In the genomic region with DNA sequence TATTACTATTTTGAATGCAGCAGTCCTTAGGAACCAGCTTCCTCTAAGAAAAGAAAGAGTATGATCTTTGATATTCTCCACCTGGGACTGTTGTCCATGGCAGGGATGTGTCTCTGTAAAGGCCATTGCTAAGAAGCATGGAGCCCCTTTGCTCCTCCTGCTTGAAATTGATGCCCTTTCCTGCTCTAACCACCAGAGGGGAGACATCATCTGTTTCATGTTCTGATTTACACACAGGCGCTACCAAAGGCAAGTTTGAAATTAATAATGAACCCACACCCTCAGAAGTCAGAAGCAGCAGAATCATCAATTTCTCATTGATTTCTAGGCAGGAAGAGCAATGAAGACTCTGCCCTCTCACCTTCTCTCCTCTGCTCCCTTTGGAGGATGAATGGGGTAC, we compare ENCODE assay signal across 10 cellular contexts.
DNase-seq lines count a peak whose midpoint lies in the region; TF ChIP-seq lines count a peak whose summit lies in the region.
"Had no signal": no experiment of that assay in that cellular context is flagged by ENCODE, and none has a peak within 500 bp of the region (broad histone marks: within the 10 kb centered on the region; RNA-seq: fewer than 3 reads in every experiment).

No MANE protein-coding gene starts in this region.

- H3K23ac ChIP-seq in mesenchymal stem cell (ENCODE audit: low read length in 2 of 2): no peak overlapping the region

- H3K9ac ChIP-seq in mesenchymal stem cell (ENCODE audit: low read length): no peak overlapping the region

- H4K91ac ChIP-seq in mesenchymal stem cell (ENCODE audit: low read length): no peak overlapping the region

- H3K4ac ChIP-seq in mesenchymal stem cell (ENCODE audit: low read depth in 1 of 2, low read length in 2 of 2): no peak overlapping the region

- no peak overlapping the region for H2AK5ac ChIP-seq in mesenchymal stem cell (ENCODE audit: low read length, severe bottlenecking)

- H3K4me3 ChIP-seq in GM06990 (replicated peaks; ENCODE audit: low read depth, low read length) (no peak overlapping the region), mesenchymal stem cell (ENCODE audit: insufficient read depth in 1 of 2, low read depth in 1 of 2, low read length in 2 of 2) (no peak overlapping the region), dorsolateral prefrontal cortex (no peak overlapping the region)

- H3K36me3 Mint-ChIP-seq in brain (no peaks in the 10 kb centered on the region), nephron progenitor cell (ENCODE audit: low read depth) (no peaks in the 10 kb centered on the region)

- no peak overlapping the region for H2BK5ac ChIP-seq in mesenchymal stem cell (ENCODE audit: low read depth, low read length, poor library complexity, severe bottlenecking)

- H3K4me1 ChIP-seq in mesenchymal stem cell (ENCODE audit: control insufficient read depth, insufficient read depth, low read depth, low read length): no peaks in the 10 kb centered on the region

- no peak overlapping the region for H2BK120ac ChIP-seq in mesenchymal stem cell (ENCODE audit: low read depth, low read length)

- peaks cover 20% of the 10 kb centered on the region for H3K4me1 Mint-ChIP-seq in brain
- H3K4me1 Mint-ChIP-seq in nephron progenitor cell: peaks cover 31% of the 10 kb centered on the region
- H3K4me1 Mint-ChIP-seq: central memory CD8-positive, alpha-beta T cell had no signal

- no peak overlapping the region for H3K27ac ChIP-seq in mesenchymal stem cell (ENCODE audit: low read length, poor library complexity, severe bottlenecking)
- no peak overlapping the region for H3K27ac ChIP-seq in dorsolateral prefrontal cortex

- no peak overlapping the region for H3K14ac ChIP-seq in mesenchymal stem cell (ENCODE audit: low read length in 2 of 2)

- H3K9me3 Mint-ChIP-seq in brain: peaks cover 0 to 13% (median 7%) of the 10 kb centered on the region in 5 experiments
- peaks cover 15% of the 10 kb centered on the region for H3K9me3 Mint-ChIP-seq in nephron progenitor cell

- H3K18ac ChIP-seq in mesenchymal stem cell (ENCODE audit: low read depth in 1 of 2, low read length in 2 of 2): no peak overlapping the region

- no peaks in the 10 kb centered on the region for H3K79me1 ChIP-seq in mesenchymal stem cell (replicated peaks; ENCODE audit: low read length, poor library complexity, severe bottlenecking)

- peaks cover 6% of the 10 kb centered on the region for H3K9me3 ChIP-seq in mesenchymal stem cell (ENCODE audit: control insufficient read depth, low read length)

- WGBS in mesenchymal stem cell: 95% methylated on average over 1 of the region's 1 CpG

- H3K4me2 ChIP-seq in mesenchymal stem cell (ENCODE audit: low read length, poor library complexity, severe bottlenecking): no peak overlapping the region

- no peak overlapping the region for H2BK12ac ChIP-seq in mesenchymal stem cell (ENCODE audit: low read length in 2 of 2)

- H3K27ac Mint-ChIP-seq in brain: no peak overlapping the region
- H3K27ac Mint-ChIP-seq in nephron progenitor cell: no peak overlapping the region

- H2AFZ ChIP-seq in mesenchymal stem cell (ENCODE audit: low read depth, low read length): no peak overlapping the region

- H2BK15ac ChIP-seq in mesenchymal stem cell (ENCODE audit: low read depth, poor library complexity, severe bottlenecking): no peak overlapping the region

- H3K27me3 Mint-ChIP-seq in brain (peaks cover 7% of the 10 kb centered on the region), nephron progenitor cell (ENCODE audit: low read depth, poor library complexity) (peaks cover 6% of the 10 kb centered on the region)
- H3K27me3 Mint-ChIP-seq: central memory CD8-positive, alpha-beta T cell had no signal

- TF ChIP-seq CTCF in GM06990 (IDR thresholded peaks at IDR 0.05; ENCODE audit: insufficient read depth, low read length, poor library complexity, severe bottlenecking) (peak; percentile 60), LNCAP (IDR thresholded peaks at IDR 0.05) (peak; percentile 46), brain (conservative IDR thresholded peaks at IDR 0.05) (peak; percentile 36 to 54), dorsolateral prefrontal cortex (IDR thresholded peaks at IDR 0.05 in 54 of 56, conservative IDR thresholded peaks at IDR 0.05 in 2 of 56; ENCODE audit: low read depth in 1 of 56, partially characterized antibody in 56 of 56) (peak in 3 of 56 donors; percentile 10 to 36 (median 10)), nephron progenitor cell (IDR thresholded peaks at IDR 0.05) (no peak)

- H4K8ac ChIP-seq in mesenchymal stem cell (ENCODE audit: low read length): no peak overlapping the region

- DNase-seq in GM06990 (ENCODE audit: extremely low read depth, insufficient read length): no peak
- peak; percentile 6 for DNase-seq in mesenchymal stem cell
- DNase-seq in activated T-cell treated with anti-CD3 and anti-CD28 coated beads, Interleukin-2, amount 50 U/mL, for 48 hours: no peak
- no peak for DNase-seq in dorsolateral prefrontal cortex
- DNase-seq in stimulated activated CD4-positive, alpha-beta T cell treated with anti-CD3 and anti-CD28 coated beads, Interleukin-1b, Interleukin-23, amount 100 ng/mL, for 48 hours: no peak
- DNase-seq in nephron progenitor cell: no peak
- DNase-seq: stimulated activated naive CD8-positive, alpha-beta T cell treated with anti-CD3 and anti-CD28 coated beads, Interleukin-15, Interleukin-2, amounts not matched to agents 100 U/mL and 50 U/mL, for 24 hours had no signal

- no peak overlapping the region for H3K4me3 Mint-ChIP-seq in brain
- H3K4me3 Mint-ChIP-seq in nephron progenitor cell: no peak overlapping the region
- H3K4me3 Mint-ChIP-seq: central memory CD8-positive, alpha-beta T cell had no signal

- no peaks in the 10 kb centered on the region for H3K36me3 ChIP-seq in GM06990 (ENCODE audit: control insufficient read depth, insufficient read depth, low read length)
- no peaks in the 10 kb centered on the region for H3K36me3 ChIP-seq in mesenchymal stem cell (ENCODE audit: control insufficient read depth in 1 of 2, insufficient read depth in 2 of 2, low read depth in 1 of 2, low read length in 2 of 2)

- no peaks in the 10 kb centered on the region for H3K27me3 ChIP-seq in GM06990 (replicated peaks; ENCODE audit: control insufficient read depth, insufficient read depth, low read length)
- no peaks in the 10 kb centered on the region for H3K27me3 ChIP-seq in mesenchymal stem cell (ENCODE audit: control insufficient read depth in 1 of 2, insufficient read depth in 1 of 2, low read length in 2 of 2)
- H3K27me3 ChIP-seq in dorsolateral prefrontal cortex: peaks cover 0 to 4% (median 0%) of the 10 kb centered on the region in 45 donors

- intact Hi-C loops in dorsolateral prefrontal cortex (cut with DNase I): no loop called here
